In the genomic region with DNA sequence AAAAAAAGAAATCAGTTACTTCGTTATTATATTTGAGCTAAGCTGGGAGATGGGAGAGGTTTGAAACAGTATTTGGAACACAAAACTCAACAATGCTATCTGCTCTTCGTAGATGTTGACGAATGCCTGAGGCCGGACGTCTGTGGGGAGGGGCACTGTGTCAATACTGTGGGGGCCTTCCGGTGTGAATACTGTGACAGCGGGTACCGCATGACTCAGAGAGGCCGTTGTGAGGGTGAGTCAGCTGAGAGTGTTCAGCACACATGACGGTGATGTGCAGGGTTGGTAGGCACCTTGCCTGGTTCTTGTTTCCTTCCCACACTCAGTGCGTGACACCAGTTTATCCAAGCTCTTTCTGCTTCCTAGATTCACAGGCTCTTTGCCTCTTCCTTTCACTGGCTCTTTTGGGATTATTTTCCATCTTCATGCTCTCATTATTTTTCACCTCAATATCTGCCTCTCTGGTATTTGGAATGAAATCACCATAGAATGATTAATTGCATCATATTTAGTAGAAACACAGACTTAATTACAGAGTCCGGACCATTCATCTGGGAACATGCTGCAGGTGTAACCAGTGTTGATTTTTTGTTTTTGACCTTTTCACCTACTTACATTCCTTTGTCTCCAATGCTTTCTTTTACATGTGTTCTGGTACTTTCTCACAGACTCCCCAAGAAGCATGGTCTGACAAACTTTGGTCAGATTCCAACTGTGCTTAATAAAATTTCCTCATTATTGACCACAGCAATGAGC, we compare ENCODE assay signal across 10 cellular contexts.
A peak's percentile ranks its signal among the peaks of the same experiment; 100 is the strongest.
DNase-seq lines count a peak whose midpoint lies in the region; ATAC-seq and TF ChIP-seq lines count a peak whose summit lies in the region.
"Had no signal": no experiment of that assay in that cellular context is flagged by ENCODE, and none has a peak within 500 bp of the region (broad histone marks: within the 10 kb centered on the region; RNA-seq: fewer than 3 reads in every experiment).

No MANE protein-coding gene starts in this region.

- peaks cover 8% of the 10 kb centered on the region for H3K4me1 Mint-ChIP-seq in activated CD8-positive, alpha-beta T cell treated with anti-CD3 and anti-CD28 coated beads, Interleukin-2, amount 10 ng/mL, durations not matched to agents 7 days and 5 days (ENCODE audit: low read depth)

- no peak overlapping the region for H3K9ac ChIP-seq in MM.1S (ENCODE audit: low read length)

- H4K20me1 ChIP-seq in MM.1S (ENCODE audit: insufficient read depth, low read length), result no peaks in the 10 kb centered on the region

- peaks cover 5% of the 10 kb centered on the region for H3K27me3 Mint-ChIP-seq in activated CD8-positive, alpha-beta T cell treated with anti-CD3 and anti-CD28 coated beads, Interleukin-2, amount 10 ng/mL, durations not matched to agents 7 days and 5 days (ENCODE audit: low read depth)

- intact Hi-C loops in heart left ventricle (cut with DNase I), result loop anchor here in 6 of 10 donors (5.0 to 10.0 kb wide), 4 partner anchors 99 to 501 kb away; no protein-coding TSS in a partner anchor

- no peak overlapping the region for H2AFZ ChIP-seq in MM.1S (ENCODE audit: low read length)

- POLR2A ChIA-PET in activated CD8-positive, alpha-beta T cell treated with anti-CD3 and anti-CD28 coated beads, Interleukin-2, amount 10 ng/mL, durations not matched to agents 7 days and 5 days (lab: Charles Lee), result no interaction called here

- H3K36me3 Mint-ChIP-seq in activated CD8-positive, alpha-beta T cell treated with anti-CD3 and anti-CD28 coated beads, Interleukin-2, amount 10 ng/mL, durations not matched to agents 7 days and 5 days (ENCODE audit: low read depth), result no peaks in the 10 kb centered on the region
- H3K36me3 Mint-ChIP-seq: naive thymus-derived CD8-positive, alpha-beta T cell had no signal

- H3K4me1 ChIP-seq in heart left ventricle (peaks cover 0 to 21% (median 0%) of the 10 kb centered on the region in 12 donors), MM.1S (ENCODE audit: low read length) (peaks cover 18% of the 10 kb centered on the region)

- H3K9me3 ChIP-seq in heart left ventricle (no peaks in the 10 kb centered on the region), MM.1S (replicated peaks; ENCODE audit: insufficient read depth, low read length) (no peaks in the 10 kb centered on the region)

- no peaks in the 10 kb centered on the region for H3K9me3 Mint-ChIP-seq in activated CD8-positive, alpha-beta T cell treated with anti-CD3 and anti-CD28 coated beads, Interleukin-2, amount 10 ng/mL, durations not matched to agents 7 days and 5 days (ENCODE audit: insufficient read depth)
- H3K9me3 Mint-ChIP-seq: naive thymus-derived CD8-positive, alpha-beta T cell had no signal

- H3K27ac ChIP-seq in heart left ventricle (peak overlapping the region in 7 of 12 donors; percentile 9 to 89 (median 55)), MM.1S (ENCODE audit: low read length) (no peak overlapping the region)

- no peaks in the 10 kb centered on the region for H3K9me2 ChIP-seq in MM.1S (replicated peaks; ENCODE audit: insufficient read depth, low read length)

- H3K27me3 ChIP-seq in heart left ventricle (no peaks in the 10 kb centered on the region), MM.1S (replicated peaks; ENCODE audit: insufficient read depth, low read length) (no peaks in the 10 kb centered on the region)

- H3K4me3 Mint-ChIP-seq in activated CD8-positive, alpha-beta T cell treated with anti-CD3 and anti-CD28 coated beads, Interleukin-2, amount 10 ng/mL, durations not matched to agents 7 days and 5 days, result no peak overlapping the region
- H3K4me3 Mint-ChIP-seq: B cell; naive thymus-derived CD8-positive, alpha-beta T cell had no signal

- H3K79me2 ChIP-seq in MM.1S (ENCODE audit: low read length), result no peaks in the 10 kb centered on the region

- ATAC-seq in activated CD4-positive, CD25-positive, alpha-beta regulatory T cell treated with anti-CD3 and anti-CD28 coated beads, Interleukin-2, amount 50 U/mL, for 24 hours, result peak; percentile 70 to 74
- ATAC-seq in activated CD8-positive, alpha-beta T cell treated with anti-CD3 and anti-CD28 coated beads, Interleukin-2, amount 10 ng/mL, durations not matched to agents 7 days and 5 days, result no peak
- ATAC-seq in heart left ventricle (peak; percentile 40 to 80 (median 71)), HG03565 (IDR thresholded peaks at IDR 0.05; ENCODE audit: unreplicated experiment) (no peak)
- ATAC-seq: naive thymus-derived CD8-positive, alpha-beta T cell had no signal

- WGBS in heart left ventricle, 4 donors, result 66 to 81% (median 73%) methylated on average over 12 of the region's 12 CpGs

- TF ChIP-seq POLR2A in heart left ventricle (IDR thresholded peaks at IDR 0.05), result no peak

- H3K36me3 ChIP-seq in heart left ventricle (peaks cover 0 to 81% (median 27%) of the 10 kb centered on the region in 9 donors), MM.1S (replicated peaks; ENCODE audit: insufficient read depth, low read length) (no peaks in the 10 kb centered on the region)

- peaks cover 9% of the 10 kb centered on the region for H3F3A ChIP-seq in MM.1S (ENCODE audit: insufficient read depth, low read length)

- H3K4me3 ChIP-seq in heart left ventricle (no peak overlapping the region), MM.1S (ENCODE audit: low read length) (no peak overlapping the region)

- CTCF ChIA-PET in activated CD8-positive, alpha-beta T cell treated with anti-CD3 and anti-CD28 coated beads, Interleukin-2, amount 10 ng/mL, durations not matched to agents 7 days and 5 days (lab: Charles Lee), result no interaction called here

- no peak for DNase-seq in activated CD4-positive, CD25-positive, alpha-beta regulatory T cell (lab: John Stamatoyannopoulos, UW)
- DNase-seq in activated CD8-positive, alpha-beta T cell treated with anti-CD3 and anti-CD28 coated beads, Interleukin-2, amount 10 ng/mL, durations not matched to agents 7 days and 5 days, result peak; percentile 29
- DNase-seq in heart left ventricle (peak in 4 of 5 donors; percentile 29 to 66 (median 44)), DMS153 (lab: John Stamatoyannopoulos, UW) (no peak), MM.1S (no peak)
- peak; percentile 18 to 22 for DNase-seq in stimulated activated CD8-positive, alpha-beta memory T cell treated with anti-CD3 and anti-CD28 coated beads, Interleukin-7, amount 100 ng/mL, for 48 hours (ENCODE audit: extremely low read depth in 1 of 2, low read depth in 1 of 2)

- no peak overlapping the region for H3K4me2 ChIP-seq in MM.1S (ENCODE audit: low read depth, low read length)

- H3K27ac Mint-ChIP-seq in activated CD8-positive, alpha-beta T cell treated with anti-CD3 and anti-CD28 coated beads, Interleukin-2, amount 10 ng/mL, durations not matched to agents 7 days and 5 days, result no peak overlapping the region

- TF ChIP-seq CTCF in heart left ventricle (IDR thresholded peaks at IDR 0.05), result no peak
- no peak for TF ChIP-seq CTCF in MM.1S (IDR thresholded peaks at IDR 0.05; ENCODE audit: low read length)

Comparison
In these comparisons a context has a peak if more than half of its experiments do, and no peak if none do; other contexts are left out.
1. ATAC-seq: peak in activated CD4-positive, CD25-positive, alpha-beta regulatory T cell treated with anti-CD3 and anti-CD28 coated beads, Interleukin-2, amount 50 U/mL, for 24 hours (2 of 2) and heart left ventricle (4 of 4); none in activated CD8-positive, alpha-beta T cell treated with anti-CD3 and anti-CD28 coated beads, Interleukin-2, amount 10 ng/mL, durations not matched to agents 7 days and 5 days (single experiment) and HG03565 (single experiment).
2. DNase-seq: peak in activated CD8-positive, alpha-beta T cell treated with anti-CD3 and anti-CD28 coated beads, Interleukin-2, amount 10 ng/mL, durations not matched to agents 7 days and 5 days (single experiment), heart left ventricle (4 of 5) and stimulated activated CD8-positive, alpha-beta memory T cell treated with anti-CD3 and anti-CD28 coated beads, Interleukin-7, amount 100 ng/mL, for 48 hours (2 of 2); none in activated CD4-positive, CD25-positive, alpha-beta regulatory T cell (0 of 4), DMS153 (single experiment) and MM.1S (single experiment).